In genomic region chr1:218817747-218818146, GRCh38 we compare ENCODE assay signal across 17 cellular contexts.
DNase-seq lines count a peak whose midpoint lies in the region; ATAC-seq and TF ChIP-seq lines count a peak whose summit lies in the region.
"Had no signal": no experiment of that assay in that cellular context is flagged by ENCODE, and none has a peak within 500 bp of the region (broad histone marks: within the 10 kb centered on the region; RNA-seq: fewer than 3 reads in every experiment).

No MANE protein-coding gene starts in this region.

- H3K27me3 ChIP-seq in cardiac muscle cell: no peaks in the 10 kb centered on the region
- H3K27me3 ChIP-seq: neural progenitor cell, SJCRH30 had no signal

- H3K9me3 ChIP-seq in cardiac muscle cell (ENCODE audit: low read depth): no peaks in the 10 kb centered on the region
- H3K9me3 ChIP-seq: SJCRH30 had no signal

- H3K4me3 ChIP-seq in cardiac muscle cell: no peak overlapping the region
- H3K4me3 ChIP-seq: neural progenitor cell, SJCRH30 had no signal

- H3K27ac ChIP-seq in cardiac muscle cell: no peak overlapping the region
- H3K27ac ChIP-seq: neural progenitor cell, SJCRH30 had no signal

- ATAC-seq in Right ventricle myocardium superior (ENCODE audit: poor library complexity) (peak; percentile 80), omental fat pad (ENCODE audit: low FRiP score) (peak; percentile 75), HG03439 (IDR thresholded peaks at IDR 0.05; ENCODE audit: unreplicated experiment) (no peak), GM18517 (IDR thresholded peaks at IDR 0.05; ENCODE audit: unreplicated experiment) (no peak)
- ATAC-seq: activated CD8-positive, alpha-beta T cell treated with anti-CD3 and anti-CD28 coated beads for 36 hours; stimulated activated naive CD8-positive, alpha-beta T cell treated with anti-CD3 and anti-CD28 coated beads, Interleukin-15, Interleukin-2, amounts not matched to agents 100 U/mL and 50 U/mL, for 24 hours had no signal

- H3K4me1 ChIP-seq in cardiac muscle cell (ENCODE audit: low read depth): peaks cover 17% of the 10 kb centered on the region
- H3K4me1 ChIP-seq: neural progenitor cell, SJCRH30 had no signal

- no peak for TF ChIP-seq CTCF in cardiac muscle cell (IDR thresholded peaks at IDR 0.05; ENCODE audit: low read depth, low read length)
- TF ChIP-seq CTCF in omental fat pad (IDR thresholded peaks at IDR 0.05): no peak

- no peaks in the 10 kb centered on the region for H3K36me3 ChIP-seq in cardiac muscle cell
- H3K36me3 ChIP-seq: neural progenitor cell, SJCRH30 had no signal

- intact Hi-C loops in Right ventricle myocardium superior (cut with DNase I) (no loop called here), cardiac septum (cut with DNase I) (loop anchor here (10.0 kb wide), 1 partner anchor 473 kb away; the partner anchor contains the start of gene TGFB2)

- DNase-seq in Right ventricle myocardium superior (no peak), cardiac septum (ENCODE audit: low spot score) (no peak), cardiac muscle cell (ENCODE audit: low read depth in 1 of 2, low spot score in 1 of 2) (peak; percentile 15 to 53), omental fat pad (ENCODE audit: low spot score) (no peak), ecto neural progenitor cell (ENCODE audit: low spot score) (no peak), AG20443 (ENCODE audit: low spot score) (no peak)
- DNase-seq: 8988T; activated CD8-positive, alpha-beta T cell treated with anti-CD3 and anti-CD28 coated beads for 36 hours; activated naive CD4-positive, alpha-beta T cell treated with Interleukin-2 at 50 U/mL for 16 hours; activated T-cell treated with anti-CD3 and anti-CD28 coated beads, Interleukin-2, amount 50 U/mL, for 1 hour; midbrain; SJCRH30; stimulated activated CD4-positive, alpha-beta T cell treated with anti-CD3 and anti-CD28 coated beads, Interleukin-1b, Interleukin-23, amount 100 ng/mL, for 48 hours; stimulated activated naive CD8-positive, alpha-beta T cell treated with anti-CD3 and anti-CD28 coated beads, Interleukin-15, Interleukin-2, amounts not matched to agents 100 U/mL and 50 U/mL, for 24 hours had no signal

Comparison
In these comparisons a context has a peak if more than half of its experiments do, and no peak if none do; other contexts are left out.
1. DNase-seq: peak in cardiac muscle cell (2 of 2); none in Right ventricle myocardium superior (single experiment), cardiac septum (single experiment), omental fat pad (single experiment), ecto neural progenitor cell (single experiment) and AG20443 (single experiment).
2. ATAC-seq: peak in Right ventricle myocardium superior (single experiment) and omental fat pad (single experiment); none in HG03439 (single experiment) and GM18517 (single experiment).